Comparison of ENCODE assay signal across 1 cellular context in the genomic region with DNA sequence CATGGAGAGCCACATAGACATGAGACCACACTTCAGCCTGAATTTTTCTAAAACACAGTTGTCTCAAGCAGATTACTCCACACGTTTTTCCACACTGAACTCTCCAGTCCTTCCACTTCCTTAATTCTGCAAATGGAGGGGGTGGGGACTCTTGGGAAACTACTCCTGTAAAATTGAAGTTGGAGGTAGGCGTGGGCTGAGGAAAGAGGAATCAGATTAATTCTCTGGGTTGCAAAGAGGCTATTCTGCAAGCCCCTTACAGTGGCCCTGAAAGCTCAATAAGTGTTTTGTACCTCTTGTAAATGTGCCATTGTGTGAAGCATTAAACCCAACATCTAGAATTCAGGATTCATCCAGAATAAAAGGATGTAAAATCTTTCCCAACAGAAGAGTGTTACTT.
A peak's percentile ranks its signal among the peaks of the same experiment; 100 is the strongest.
TF ChIP-seq lines count a peak whose summit lies in the region.

No MANE protein-coding gene starts in this region.

TF ChIP-seq in K562, 482 proteins besides CTCF, POLR2A, EP300 and RAD21:
- peak; percentile 83; the same call in 1 of the 2 replicates for TF ChIP-seq SPI1 (IDR thresholded peaks at IDR 0.05; ENCODE audit: borderline replicate concordance, low read depth, low read length)
- no peak for TF ChIP-seq ZNF232 (CRISPR knock-in tag; IDR thresholded peaks at IDR 0.05)
TF ChIP-seq in K562: peak in this region for 1.
